Comparison of ENCODE assay signal across 12 cellular contexts in the genomic region with DNA sequence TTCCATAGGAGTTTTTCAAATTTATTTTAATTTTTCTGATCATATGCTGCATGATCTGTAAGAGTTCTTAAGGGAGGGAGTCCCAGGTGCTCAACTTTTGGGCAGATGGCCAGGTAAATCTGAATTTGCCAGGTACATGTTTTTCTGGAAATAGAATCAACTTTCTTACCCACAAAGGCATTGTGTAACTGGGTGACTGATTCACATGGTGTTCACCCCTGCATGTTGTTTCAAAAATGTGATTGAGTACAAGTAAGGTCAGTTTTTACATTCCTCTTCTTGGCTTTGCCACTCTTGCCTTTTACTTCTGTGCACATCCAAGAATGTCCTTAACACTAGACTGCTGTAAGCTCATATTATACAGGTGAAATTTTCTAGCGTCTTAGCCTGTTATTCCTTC. TPM values are rescaled to one million over a fixed set of nuclear protein-coding genes. Genes with fewer than 3 reads are reported as not detected.
DNase-seq lines count a peak whose midpoint lies in the region; FAIRE-seq and TF ChIP-seq lines count a peak whose summit lies in the region.
"Had no signal": no experiment of that assay in that cellular context is flagged by ENCODE, and none has a peak within 500 bp of the region (broad histone marks: within the 10 kb centered on the region; RNA-seq: fewer than 3 reads in every experiment).

No MANE protein-coding gene starts in this region.

- H3K27me3 ChIP-seq in osteoblast (ENCODE audit: insufficient read depth, low read length) (no peaks in the 10 kb centered on the region), small intestine (ENCODE audit: control insufficient read depth in 2 of 2, insufficient read depth in 2 of 2, low read length in 2 of 2) (no peaks in the 10 kb centered on the region)

- TF ChIP-seq CTCF in osteoblast (IDR thresholded peaks at IDR 0.05; ENCODE audit: extremely low read depth, low read depth, low read length) = no peak

- H3K4me3 ChIP-seq in osteoblast (ENCODE audit: insufficient read depth, low read length) (no peak overlapping the region), small intestine (ENCODE audit: low read depth in 1 of 2, low read length in 2 of 2) (no peak overlapping the region)
- H3K4me3 ChIP-seq: coronary artery had no signal

- no peak overlapping the region for H2AFZ ChIP-seq in osteoblast (ENCODE audit: low read length)

- DNase-seq in GM03348 (ENCODE audit: low spot score) = peak; percentile 34
- peak; percentile 6 for DNase-seq in NAMALWA (ENCODE audit: low spot score)
- DNase-seq in epithelial cell of prostate (ENCODE audit: low read depth, low spot score) = peak; percentile 83
- DNase-seq in osteoblast (ENCODE audit: insufficient read length, low spot score, missing footprints) = no peak
- DNase-seq in small intestine = no peak
- no peak for DNase-seq in MV-4-11 (lab: John Stamatoyannopoulos, UW)
- DNase-seq in NCI-H1417 treated with DMSO at 0.1 percent for 48 hours (lab: John Stamatoyannopoulos, UW) = no peak
- DNase-seq in activated naive CD4-positive, alpha-beta T cell treated with anti-CD3 and anti-CD28 coated beads, Interleukin-2, amount 50 U/mL, for 16 hours = no peak
- DNase-seq: left cardiac atrium, NCI-H1436, Right ventricle myocardium superior had no signal

- no peaks in the 10 kb centered on the region for H3K9me3 ChIP-seq in osteoblast (ENCODE audit: low read depth, low read length)
- H3K9me3 ChIP-seq in small intestine (ENCODE audit: control insufficient read depth, low read depth) = no peaks in the 10 kb centered on the region

- H3K4me1 ChIP-seq in osteoblast (ENCODE audit: insufficient read depth, low read length) (peaks cover 8% of the 10 kb centered on the region), small intestine (ENCODE audit: control insufficient read depth in 2 of 2, insufficient read depth in 1 of 2, low read depth in 1 of 2, low read length in 1 of 2) (no peaks in the 10 kb centered on the region)

- H3K4me2 ChIP-seq in osteoblast (ENCODE audit: insufficient read depth, low read length) = peak overlapping the region; percentile 21

- peaks cover 7% of the 10 kb centered on the region for H4K20me1 ChIP-seq in osteoblast (ENCODE audit: insufficient read depth, low read length)

- H3K36me3 ChIP-seq in osteoblast (ENCODE audit: insufficient read depth, low read length) (no peaks in the 10 kb centered on the region), small intestine (ENCODE audit: control insufficient read depth in 2 of 2, insufficient read depth in 2 of 2, low read length in 2 of 2) (no peaks in the 10 kb centered on the region)

- H3K27ac ChIP-seq in epithelial cell of prostate (peak overlapping the region; percentile 56), osteoblast (ENCODE audit: low read depth, low read length) (peak overlapping the region; percentile 6), small intestine (ENCODE audit: low read depth in 1 of 2, low read length in 1 of 2) (no peak overlapping the region)
- H3K27ac ChIP-seq: coronary artery had no signal

- peaks cover 15% of the 10 kb centered on the region for H3K79me2 ChIP-seq in osteoblast (ENCODE audit: insufficient read depth, low read length)

- FAIRE-seq in small intestine (lab: Jason Lieb, UNC) = no peak

- WGBS in small intestine, 3 donors = 73 to 82% (median 79%) methylated on average over 1 of the region's 1 CpG

RNA-seq across cellular contexts. Expression of gene RB1, which starts 30.4 kb away (rescaled TPM):
- total RNA-seq in osteoblast = 29.8 and 33.3 TPM in 2 replicates
- polyA plus RNA-seq in small intestine = 10 to 100 TPM; 11.9 to 25.1 (median 15.2) TPM

Comparison
In these comparisons a context has a peak if more than half of its experiments do, and no peak if none do; other contexts are left out.
1. DNase-seq: peak in GM03348 (single experiment), NAMALWA (single experiment) and epithelial cell of prostate (single experiment); none in osteoblast (single experiment), small intestine (single experiment), MV-4-11 (single experiment), NCI-H1417 treated with DMSO at 0.1 percent for 48 hours (single experiment) and activated naive CD4-positive, alpha-beta T cell treated with anti-CD3 and anti-CD28 coated beads, Interleukin-2, amount 50 U/mL, for 16 hours (single experiment).
2. H3K27ac ChIP-seq: peak in epithelial cell of prostate (single experiment) and osteoblast (single experiment); none in small intestine (0 of 2).